In genomic region chr18:61738488-61738887, GRCh38 we compare ENCODE assay signal across 10 cellular contexts.
DNase-seq lines count a peak whose midpoint lies in the region; ATAC-seq, FAIRE-seq and TF ChIP-seq lines count a peak whose summit lies in the region.
"Had no signal": no experiment of that assay in that cellular context is flagged by ENCODE, and none has a peak within 500 bp of the region (broad histone marks: within the 10 kb centered on the region; RNA-seq: fewer than 3 reads in every experiment).

No MANE protein-coding gene starts in this region.

- BruUV-seq in endothelial cell of umbilical vein (replicated peaks; lab: Mats Ljungman, UMichigan) = no TSS peak

- H2AFZ ChIP-seq in ACC112 (ENCODE audit: low read length, unreplicated experiment) (no peak overlapping the region), endothelial cell of umbilical vein (ENCODE audit: low read depth, low read length) (peak overlapping the region; percentile 27)

- peak; percentile 26 for ATAC-seq in mucosa of descending colon
- no peak for ATAC-seq in HG03565 (IDR thresholded peaks at IDR 0.05; ENCODE audit: unreplicated experiment)

- H3K4me2 ChIP-seq in endothelial cell of umbilical vein (ENCODE audit: insufficient read depth, low read length) = no peak overlapping the region

- H3K9me1 ChIP-seq in endothelial cell of umbilical vein (replicated peaks; ENCODE audit: control insufficient read depth, extremely low read depth, insufficient read depth, low read length) = no peaks in the 10 kb centered on the region

- H3K9me3 ChIP-seq in endothelial cell of umbilical vein (replicated peaks; ENCODE audit: control insufficient read depth, insufficient read depth, low read length) (no peaks in the 10 kb centered on the region), mucosa of descending colon (no peaks in the 10 kb centered on the region)
- H3K9me3 ChIP-seq: SJCRH30 had no signal

- TF ChIP-seq POLR2A in endothelial cell of umbilical vein (IDR thresholded peaks at IDR 0.05; ENCODE audit: low read depth, low read length) (no peak), H54 (IDR thresholded peaks at IDR 0.05; ENCODE audit: low read depth, low read length) (no peak)

- DNase-seq in NCI-H446 (lab: John Stamatoyannopoulos, UW) = peak; percentile 35 to 58
- peak; percentile 58 for DNase-seq in endothelial cell of umbilical vein (ENCODE audit: low read depth, low spot score)
- no peak for DNase-seq in mucosa of descending colon
- DNase-seq in H54 (ENCODE audit: insufficient read length, low spot score) = no peak
- no peak for DNase-seq in DMS53 (lab: John Stamatoyannopoulos, UW)
- no peak for DNase-seq in GDM1 (lab: John Stamatoyannopoulos, UW)
- DNase-seq: NCI-H146, SJCRH30 had no signal

- dilution Hi-C loops in endothelial cell of umbilical vein (cut with MboI; ENCODE audit: extremely low pct_ligation_motif_present, low sequenced_read_pairs) = no loop called here

- POLR2A ChIA-PET in endothelial cell of umbilical vein (lab: Charles Lee) = no interaction called here

- intact Hi-C loops in endothelial cell of umbilical vein (cut with micrococcal nuclease) (no loop called here), mucosa of descending colon (cut with DNase I, micrococcal nuclease) (loop anchor here in 1 of 2 donors (10.0 kb wide), 1 partner anchor 156 kb away; the partner anchor contains the start of gene RNF152)

- H3K4me1 ChIP-seq in ACC112 (ENCODE audit: control insufficient read depth, insufficient read depth, low read length, unreplicated experiment) = peaks cover 32% of the 10 kb centered on the region
- H3K4me1 ChIP-seq in endothelial cell of umbilical vein (ENCODE audit: control insufficient read depth, extremely low read depth, insufficient read depth, low read length) = peaks cover 11% of the 10 kb centered on the region
- H3K4me1 ChIP-seq in mucosa of descending colon (ENCODE audit: low read depth) = peaks cover 29% of the 10 kb centered on the region
- H3K4me1 ChIP-seq: SJCRH30 had no signal

- peak overlapping the region; percentile 24; the same call in 1 of the 2 replicates for H3K27ac ChIP-seq in ACC112 (ENCODE audit: low read depth, low read length)
- H3K27ac ChIP-seq in endothelial cell of umbilical vein (ENCODE audit: insufficient read depth, low read depth, low read length) = peak overlapping the region; percentile 49
- H3K27ac ChIP-seq: SJCRH30 had no signal

- H3K4me3 ChIP-seq in ACC112 (ENCODE audit: low read depth, low read length) = no peak overlapping the region
- no peak overlapping the region for H3K4me3 ChIP-seq in endothelial cell of umbilical vein (replicated peaks in 1 of 3; ENCODE audit: insufficient read depth in 1 of 3, low read depth in 1 of 3, low read length in 3 of 3)
- H3K4me3 ChIP-seq in mucosa of descending colon = no peak overlapping the region
- H3K4me3 ChIP-seq: SJCRH30 had no signal

- H3K79me2 ChIP-seq in ACC112 (ENCODE audit: control insufficient read depth, insufficient read depth, low read length, unreplicated experiment) (no peaks in the 10 kb centered on the region), endothelial cell of umbilical vein (ENCODE audit: control insufficient read depth, insufficient read depth, low read length) (no peaks in the 10 kb centered on the region)

- H3K9ac ChIP-seq in endothelial cell of umbilical vein (replicated peaks; ENCODE audit: extremely low read depth, insufficient read depth, low read length) = no peak overlapping the region

- TF ChIP-seq CTCF in endothelial cell of umbilical vein (IDR thresholded peaks at IDR 0.05; ENCODE audit: extremely low read depth in 1 of 2, insufficient read depth in 1 of 2, low read depth in 1 of 2, low read length in 2 of 2) (no peak), mucosa of descending colon (IDR thresholded peaks at IDR 0.05) (no peak)

- FAIRE-seq in endothelial cell of umbilical vein (lab: Jason Lieb, UNC) (peak; percentile 91), H54 (lab: Jason Lieb, UNC) (no peak)

- H3K27me3 ChIP-seq in ACC112 (ENCODE audit: insufficient read depth, low read length) = no peaks in the 10 kb centered on the region
- H3K27me3 ChIP-seq in endothelial cell of umbilical vein (ENCODE audit: control insufficient read depth in 2 of 2, insufficient read depth in 2 of 2, low read length in 2 of 2) = no peaks in the 10 kb centered on the region
- H3K27me3 ChIP-seq: SJCRH30 had no signal

- no peaks in the 10 kb centered on the region for H4K20me1 ChIP-seq in endothelial cell of umbilical vein (replicated peaks; ENCODE audit: control insufficient read depth, extremely low read depth, insufficient read depth, low read length)

- CTCF ChIA-PET in endothelial cell of umbilical vein (lab: Charles Lee) = no interaction called here

- H3K36me3 ChIP-seq in ACC112 (ENCODE audit: insufficient read depth, low read length) (no peaks in the 10 kb centered on the region), endothelial cell of umbilical vein (ENCODE audit: control insufficient read depth in 2 of 2, extremely low read depth in 1 of 2, insufficient read depth in 2 of 2, low read length in 2 of 2) (no peaks in the 10 kb centered on the region), mucosa of descending colon (ENCODE audit: low read depth) (no peaks in the 10 kb centered on the region)
- H3K36me3 ChIP-seq: SJCRH30 had no signal

TF ChIP-seq in endothelial cell of umbilical vein, 7 proteins besides CTCF, POLR2A, EP300 and RAD21:
- TF ChIP-seq JUN (IDR thresholded peaks at IDR 0.05; ENCODE audit: borderline replicate concordance, insufficient read depth, insufficient read length, low read depth) (peak; percentile 57), EZH2 (IDR thresholded peaks at IDR 0.05; ENCODE audit: borderline replicate concordance, low read depth, low read length, severe bottlenecking) (no peak), FOS (IDR thresholded peaks at IDR 0.05; ENCODE audit: borderline replicate concordance, insufficient read depth, low read length) (peak; percentile 58)

Comparison
In these comparisons a context has a peak if more than half of its experiments do, and no peak if none do; other contexts are left out.
1. DNase-seq: peak in NCI-H446 (2 of 2) and endothelial cell of umbilical vein (single experiment); none in mucosa of descending colon (0 of 3), H54 (single experiment), DMS53 (single experiment) and GDM1 (single experiment).